In genomic region chr19:4067396-4068057, GRCh38 we compare ENCODE assay signal across 1 cellular context.
TF ChIP-seq lines count a peak whose summit lies in the region.

No MANE protein-coding gene starts in this region.

TF ChIP-seq in HEK293, 187 proteins besides CTCF, POLR2A, EP300 and RAD21 (continued from another document and continues in another):
- no peak for TF ChIP-seq ZSCAN5A (tag by site-specific recombination; IDR thresholded peaks at IDR 0.05)
- TF ChIP-seq TSHZ1 (tag by site-specific recombination; IDR thresholded peaks at IDR 0.05; ENCODE audit: borderline replicate concordance) = no peak
- TF ChIP-seq ZNF335 (tag by site-specific recombination; conservative IDR thresholded peaks at IDR 0.05) = no peak; the same call in 1 of the 2 replicates
- TF ChIP-seq, protein P1, sequence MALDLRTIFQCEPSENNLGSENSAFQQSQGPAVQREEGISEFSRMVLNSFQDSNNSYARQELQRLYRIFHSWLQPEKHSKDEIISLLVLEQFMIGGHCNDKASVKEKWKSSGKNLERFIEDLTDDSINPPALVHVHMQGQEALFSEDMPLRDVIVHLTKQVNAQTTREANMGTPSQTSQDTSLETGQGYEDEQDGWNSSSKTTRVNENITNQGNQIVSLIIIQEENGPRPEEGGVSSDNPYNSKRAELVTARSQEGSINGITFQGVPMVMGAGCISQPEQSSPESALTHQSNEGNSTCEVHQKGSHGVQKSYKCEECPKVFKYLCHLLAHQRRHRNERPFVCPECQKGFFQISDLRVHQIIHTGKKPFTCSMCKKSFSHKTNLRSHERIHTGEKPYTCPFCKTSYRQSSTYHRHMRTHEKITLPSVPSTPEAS (tag by site-specific recombination; IDR thresholded peaks at IDR 0.05) = no peak
- no peak for TF ChIP-seq TRIM28 (IDR thresholded peaks at IDR 0.05; ENCODE audit: borderline replicate concordance, low read length)
- TF ChIP-seq ZNF366 (tag by site-specific recombination; conservative IDR thresholded peaks at IDR 0.05) = no peak
- TF ChIP-seq SCRT2 (tag by site-specific recombination; IDR thresholded peaks at IDR 0.05) = no peak
- TF ChIP-seq ZNF2 (tag by site-specific recombination; IDR thresholded peaks at IDR 0.05) = no peak
- peak; percentile 71 for TF ChIP-seq ZFHX2 (tag by site-specific recombination; conservative IDR thresholded peaks at IDR 0.05)
- TF ChIP-seq ZNF692 (tag by site-specific recombination; IDR thresholded peaks at IDR 0.05) = no peak
- no peak for TF ChIP-seq ZNF202 (tag by site-specific recombination; IDR thresholded peaks at IDR 0.05; ENCODE audit: borderline replicate concordance)
- no peak for TF ChIP-seq ZNF423 (tag by site-specific recombination; IDR thresholded peaks at IDR 0.05)
- peak; percentile 68; the same call in 1 of the 2 replicates for TF ChIP-seq ZBTB48 (tag by site-specific recombination; IDR thresholded peaks at IDR 0.05)
- no peak for TF ChIP-seq ZFP41 (tag by site-specific recombination; IDR thresholded peaks at IDR 0.05; ENCODE audit: borderline replicate concordance)
- TF ChIP-seq EGR2 (tag by site-specific recombination; IDR thresholded peaks at IDR 0.05; ENCODE audit: low read depth) = peak; percentile 55
- no peak for TF ChIP-seq ZNF521 (tag by site-specific recombination; IDR thresholded peaks at IDR 0.05)
- TF ChIP-seq BCL11B (tag by site-specific recombination; IDR thresholded peaks at IDR 0.05; ENCODE audit: low read depth) = no peak
- no peak for TF ChIP-seq ZNF114 (tag by site-specific recombination; IDR thresholded peaks at IDR 0.05)
- TF ChIP-seq ZNF549 (tag by site-specific recombination; IDR thresholded peaks at IDR 0.05) = no peak
- TF ChIP-seq ZNF426 (tag by site-specific recombination; IDR thresholded peaks at IDR 0.05) = no peak
- TF ChIP-seq ZNF629 (tag by site-specific recombination; IDR thresholded peaks at IDR 0.05) = no peak
- TF ChIP-seq ZNF658 (tag by site-specific recombination; IDR thresholded peaks at IDR 0.05) = no peak
- no peak for TF ChIP-seq ZNF48 (tag by site-specific recombination; IDR thresholded peaks at IDR 0.05)
- TF ChIP-seq, protein P2, sequence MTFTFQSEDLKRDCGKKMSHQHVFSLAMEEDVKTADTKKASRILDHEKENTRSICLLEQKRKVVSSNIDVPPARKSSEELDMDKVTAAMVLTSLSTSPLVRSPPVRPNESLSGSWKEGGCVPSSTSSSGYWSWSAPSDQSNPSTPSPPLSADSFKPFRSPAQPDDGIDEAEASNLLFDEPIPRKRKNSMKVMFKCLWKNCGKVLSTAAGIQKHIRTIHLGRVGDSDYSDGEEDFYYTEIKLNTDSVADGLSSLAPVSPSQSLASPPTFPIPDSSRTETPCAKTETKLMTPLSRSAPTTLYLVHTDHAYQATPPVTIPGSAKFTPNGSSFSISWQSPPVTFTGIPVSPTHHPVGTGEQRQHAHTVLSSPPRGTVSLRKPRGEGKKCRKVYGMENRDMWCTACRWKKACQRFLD (tag by site-specific recombination; IDR thresholded peaks at IDR 0.05) = no peak
- TF ChIP-seq, protein P3, sequence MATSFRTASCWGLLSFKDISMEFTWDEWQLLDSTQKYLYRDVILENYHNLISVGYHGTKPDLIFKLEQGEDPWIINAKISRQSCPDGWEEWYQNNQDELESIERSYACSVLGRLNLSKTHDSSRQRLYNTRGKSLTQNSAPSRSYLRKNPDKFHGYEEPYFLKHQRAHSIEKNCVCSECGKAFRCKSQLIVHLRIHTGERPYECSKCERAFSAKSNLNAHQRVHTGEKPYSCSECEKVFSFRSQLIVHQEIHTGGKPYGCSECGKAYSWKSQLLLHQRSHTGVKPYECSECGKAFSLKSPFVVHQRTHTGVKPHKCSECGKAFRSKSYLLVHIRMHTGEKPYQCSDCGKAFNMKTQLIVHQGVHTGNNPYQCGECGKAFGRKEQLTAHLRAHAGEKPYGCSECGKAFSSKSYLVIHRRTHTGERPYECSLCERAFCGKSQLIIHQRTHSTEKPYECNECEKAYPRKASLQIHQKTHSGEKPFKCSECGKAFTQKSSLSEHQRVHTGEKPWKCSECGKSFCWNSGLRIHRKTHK (tag by site-specific recombination; IDR thresholded peaks at IDR 0.05) = no peak
- no peak for TF ChIP-seq ZNF830 (tag by site-specific recombination; IDR thresholded peaks at IDR 0.05; ENCODE audit: low read depth)
- no peak for TF ChIP-seq ZNF626 (tag by site-specific recombination; IDR thresholded peaks at IDR 0.05)
- TF ChIP-seq ZNF660 (tag by site-specific recombination; IDR thresholded peaks at IDR 0.05) = no peak
- TF ChIP-seq, protein P4, sequence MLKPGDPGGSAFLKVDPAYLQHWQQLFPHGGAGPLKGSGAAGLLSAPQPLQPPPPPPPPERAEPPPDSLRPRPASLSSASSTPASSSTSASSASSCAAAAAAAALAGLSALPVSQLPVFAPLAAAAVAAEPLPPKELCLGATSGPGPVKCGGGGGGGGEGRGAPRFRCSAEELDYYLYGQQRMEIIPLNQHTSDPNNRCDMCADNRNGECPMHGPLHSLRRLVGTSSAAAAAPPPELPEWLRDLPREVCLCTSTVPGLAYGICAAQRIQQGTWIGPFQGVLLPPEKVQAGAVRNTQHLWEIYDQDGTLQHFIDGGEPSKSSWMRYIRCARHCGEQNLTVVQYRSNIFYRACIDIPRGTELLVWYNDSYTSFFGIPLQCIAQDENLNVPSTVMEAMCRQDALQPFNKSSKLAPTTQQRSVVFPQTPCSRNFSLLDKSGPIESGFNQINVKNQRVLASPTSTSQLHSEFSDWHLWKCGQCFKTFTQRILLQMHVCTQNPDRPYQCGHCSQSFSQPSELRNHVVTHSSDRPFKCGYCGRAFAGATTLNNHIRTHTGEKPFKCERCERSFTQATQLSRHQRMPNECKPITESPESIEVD (tag by site-specific recombination; IDR thresholded peaks at IDR 0.05) = no peak
- no peak for TF ChIP-seq ZNF37A (tag by site-specific recombination; IDR thresholded peaks at IDR 0.05)
- TF ChIP-seq ZNF544 (tag by site-specific recombination; IDR thresholded peaks at IDR 0.05) = no peak
- no peak for TF ChIP-seq ZNF112 (tag by site-specific recombination; IDR thresholded peaks at IDR 0.05)
- TF ChIP-seq ZNF600 (tag by site-specific recombination; IDR thresholded peaks at IDR 0.05) = no peak
- TF ChIP-seq ZNF155 (tag by site-specific recombination; IDR thresholded peaks at IDR 0.05) = no peak
- no peak for TF ChIP-seq BCL6B (tag by site-specific recombination; IDR thresholded peaks at IDR 0.05)
- no peak for TF ChIP-seq ZSCAN16 (tag by site-specific recombination; IDR thresholded peaks at IDR 0.05)
- TF ChIP-seq MZF1 (tag by site-specific recombination; IDR thresholded peaks at IDR 0.05; ENCODE audit: borderline replicate concordance) = no peak
- no peak for TF ChIP-seq ZNF266 (tag by site-specific recombination; IDR thresholded peaks at IDR 0.05; ENCODE audit: low read depth)
- TF ChIP-seq ZFP37 (tag by site-specific recombination; IDR thresholded peaks at IDR 0.05) = no peak
- TF ChIP-seq, protein P5, sequence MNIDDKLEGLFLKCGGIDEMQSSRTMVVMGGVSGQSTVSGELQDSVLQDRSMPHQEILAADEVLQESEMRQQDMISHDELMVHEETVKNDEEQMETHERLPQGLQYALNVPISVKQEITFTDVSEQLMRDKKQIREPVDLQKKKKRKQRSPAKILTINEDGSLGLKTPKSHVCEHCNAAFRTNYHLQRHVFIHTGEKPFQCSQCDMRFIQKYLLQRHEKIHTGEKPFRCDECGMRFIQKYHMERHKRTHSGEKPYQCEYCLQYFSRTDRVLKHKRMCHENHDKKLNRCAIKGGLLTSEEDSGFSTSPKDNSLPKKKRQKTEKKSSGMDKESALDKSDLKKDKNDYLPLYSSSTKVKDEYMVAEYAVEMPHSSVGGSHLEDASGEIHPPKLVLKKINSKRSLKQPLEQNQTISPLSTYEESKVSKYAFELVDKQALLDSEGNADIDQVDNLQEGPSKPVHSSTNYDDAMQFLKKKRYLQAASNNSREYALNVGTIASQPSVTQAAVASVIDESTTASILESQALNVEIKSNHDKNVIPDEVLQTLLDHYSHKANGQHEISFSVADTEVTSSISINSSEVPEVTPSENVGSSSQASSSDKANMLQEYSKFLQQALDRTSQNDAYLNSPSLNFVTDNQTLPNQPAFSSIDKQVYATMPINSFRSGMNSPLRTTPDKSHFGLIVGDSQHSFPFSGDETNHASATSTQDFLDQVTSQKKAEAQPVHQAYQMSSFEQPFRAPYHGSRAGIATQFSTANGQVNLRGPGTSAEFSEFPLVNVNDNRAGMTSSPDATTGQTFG (tag by site-specific recombination; IDR thresholded peaks at IDR 0.05; ENCODE audit: borderline replicate concordance) = no peak
- TF ChIP-seq GLIS2 (tag by site-specific recombination; IDR thresholded peaks at IDR 0.05) = peak; percentile 63
- TF ChIP-seq ZNF24 (tag by site-specific recombination; IDR thresholded peaks at IDR 0.05) = no peak
- TF ChIP-seq ZBTB1 (tag by site-specific recombination; IDR thresholded peaks at IDR 0.05) = no peak
- TF ChIP-seq, protein P6, sequence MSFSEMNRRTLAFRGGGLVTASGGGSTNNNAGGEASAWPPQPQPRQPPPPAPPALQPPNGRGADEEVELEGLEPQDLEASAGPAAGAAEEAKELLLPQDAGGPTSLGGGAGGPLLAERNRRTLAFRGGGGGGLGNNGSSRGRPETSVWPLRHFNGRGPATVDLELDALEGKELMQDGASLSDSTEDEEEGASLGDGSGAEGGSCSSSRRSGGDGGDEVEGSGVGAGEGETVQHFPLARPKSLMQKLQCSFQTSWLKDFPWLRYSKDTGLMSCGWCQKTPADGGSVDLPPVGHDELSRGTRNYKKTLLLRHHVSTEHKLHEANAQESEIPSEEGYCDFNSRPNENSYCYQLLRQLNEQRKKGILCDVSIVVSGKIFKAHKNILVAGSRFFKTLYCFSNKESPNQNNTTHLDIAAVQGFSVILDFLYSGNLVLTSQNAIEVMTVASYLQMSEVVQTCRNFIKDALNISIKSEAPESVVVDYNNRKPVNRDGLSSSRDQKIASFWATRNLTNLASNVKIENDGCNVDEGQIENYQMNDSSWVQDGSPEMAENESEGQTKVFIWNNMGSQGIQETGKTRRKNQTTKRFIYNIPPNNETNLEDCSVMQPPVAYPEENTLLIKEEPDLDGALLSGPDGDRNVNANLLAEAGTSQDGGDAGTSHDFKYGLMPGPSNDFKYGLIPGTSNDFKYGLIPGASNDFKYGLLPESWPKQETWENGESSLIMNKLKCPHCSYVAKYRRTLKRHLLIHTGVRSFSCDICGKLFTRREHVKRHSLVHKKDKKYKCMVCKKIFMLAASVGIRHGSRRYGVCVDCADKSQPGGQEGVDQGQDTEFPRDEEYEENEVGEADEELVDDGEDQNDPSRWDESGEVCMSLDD (tag by site-specific recombination; IDR thresholded peaks at IDR 0.05) = 0 out of 2 replicates have a peak, but pooled peaks have one; percentile 45
- peak; percentile 71 for TF ChIP-seq ZIC2 (tag by site-specific recombination; IDR thresholded peaks at IDR 0.05)
